In genomic region chr9:87984310-87984709, GRCh38 we compare ENCODE assay signal across 8 cellular contexts. TPM values are rescaled to one million over a fixed set of nuclear protein-coding genes. Genes with fewer than 3 reads are reported as not detected.
A peak's percentile ranks its signal among the peaks of the same experiment; 100 is the strongest.
DNase-seq lines count a peak whose midpoint lies in the region; ATAC-seq, FAIRE-seq and TF ChIP-seq lines count a peak whose summit lies in the region.
"Not testable (repeated sequence)": the region's sequence is repeated elsewhere in the genome, so short reads cannot be mapped to it uniquely, and the experiment has no call there.

No MANE protein-coding gene starts in this region.

- not testable (repeated sequence) for TF ChIP-seq RAD21 in HepG2 (CRISPR knock-in tag; IDR thresholded peaks at IDR 0.05)

- CTCF ChIA-PET in Caco-2 (lab: Charles Lee); HepG2 (lab: Yijun Ruan, JAX; ENCODE audit: low intra/inter-chr PET ratio, low total read pairs): not testable (repeated sequence)

- DNase-seq in Caco-2 (peak; percentile 46 to 74), RPMI7951 (ENCODE audit: low read depth) (peak; percentile 11), erythroblast (lab: John Stamatoyannopoulos, UW) (peak; percentile 4 to 19), cardiac muscle cell (ENCODE audit: low read depth in 1 of 2, low spot score in 1 of 2) (peak in 1 of 2 donors; percentile 53), HepG2 (ENCODE audit: low spot score) (peak; percentile 3), small intestine (peak; percentile 77), transverse colon (peak; percentile 61)

- POLR2A ChIA-PET in Caco-2 (lab: Charles Lee): interaction anchor here (0.6 kb wide), 1 partner anchor 27 kb away, joined by 3 read pairs; no protein-coding TSS in a partner anchor
- POLR2A ChIA-PET in HepG2 (lab: Yijun Ruan, JAX): not testable (repeated sequence)

- H2AFZ ChIP-seq in HepG2 (ENCODE audit: low read length): not testable (repeated sequence)

- not testable (repeated sequence) for H3K9me3 ChIP-seq in Caco-2; cardiac muscle cell (ENCODE audit: low read depth); HepG2 (ENCODE audit: low read length); small intestine (ENCODE audit: control insufficient read depth, low read depth); transverse colon

- not testable (repeated sequence) for ATAC-seq in HepG2

- not testable (repeated sequence) for H3K36me3 ChIP-seq in Caco-2 (ENCODE audit: control insufficient read depth, insufficient read depth, low read length); cardiac muscle cell; HepG2 (replicated peaks in 1 of 2; ENCODE audit: control insufficient read depth in 1 of 2, insufficient read depth in 2 of 2, low read length in 2 of 2); small intestine (ENCODE audit: control insufficient read depth in 2 of 2, insufficient read depth in 2 of 2, low read length in 2 of 2); transverse colon

- H3K27me3 ChIP-seq in Caco-2 (replicated peaks; ENCODE audit: control insufficient read depth, insufficient read depth, low read length); cardiac muscle cell; HepG2 (ENCODE audit: control insufficient read depth in 1 of 2, insufficient read depth in 2 of 2, low read length in 2 of 2); small intestine (ENCODE audit: control insufficient read depth in 2 of 2, insufficient read depth in 2 of 2, low read length in 2 of 2); transverse colon: not testable (repeated sequence)

- in situ Hi-C loops in HepG2 (cut with HindIII; ENCODE audit: extremely low pct_ligation_motif_present, low pct_unique_long_range_greater_than_20kb); transverse colon (cut with MboI; ENCODE audit: low pct_ligation_motif_present in 1 of 4, low pct_unique_long_range_greater_than_20kb in 1 of 4, low sequenced_read_pairs in 3 of 4): not testable (repeated sequence)

- H3K27ac Mint-ChIP-seq in Caco-2 (ENCODE audit: unreplicated experiment): peak overlapping the region; percentile 56
- H3K27ac Mint-ChIP-seq in nephron: peak overlapping the region in 2 of 3 experiments; percentile 15 to 18

- H3K27me3 Mint-ChIP-seq in Caco-2 (ENCODE audit: insufficient read depth, unreplicated experiment); nephron (ENCODE audit: low read depth): not testable (repeated sequence)

- TF ChIP-seq CTCF in Caco-2 (IDR thresholded peaks at IDR 0.05; ENCODE audit: insufficient read depth in 1 of 2, low read depth in 1 of 2, low read length in 1 of 2, severe bottlenecking in 1 of 2, unreplicated experiment in 1 of 2); cardiac muscle cell (IDR thresholded peaks at IDR 0.05; ENCODE audit: low read depth, low read length); HepG2 (CRISPR knock-in tag; IDR thresholded peaks at IDR 0.05); nephron (IDR thresholded peaks at IDR 0.05; ENCODE audit: unreplicated experiment in 3 of 3); transverse colon (IDR thresholded peaks at IDR 0.05): not testable (repeated sequence)

- not testable (repeated sequence) for H3K4me1 ChIP-seq in Caco-2; HepG2 (ENCODE audit: insufficient read depth, low read length); small intestine (ENCODE audit: control insufficient read depth in 2 of 2, insufficient read depth in 1 of 2, low read depth in 1 of 2, low read length in 1 of 2); transverse colon
- peaks cover 14% of the 10 kb centered on the region for H3K4me1 ChIP-seq in cardiac muscle cell (ENCODE audit: low read depth)

- not testable (repeated sequence) for H3K79me2 ChIP-seq in HepG2 (ENCODE audit: insufficient read depth, low read length)

- H3K4me1 Mint-ChIP-seq in Caco-2 (ENCODE audit: low read depth, unreplicated experiment); nephron: not testable (repeated sequence)

- intact Hi-C loops in Caco-2 (cut with micrococcal nuclease; ENCODE audit: unreplicated experiment); HepG2 (cut with micrococcal nuclease; ENCODE audit: unreplicated experiment); transverse colon (cut with DNase I; ENCODE audit: low total_unique reads): not testable (repeated sequence)

- H4K20me1 ChIP-seq in HepG2 (ENCODE audit: insufficient read depth, low read length): not testable (repeated sequence)

- peak overlapping the region; percentile 6 for H3K4me3 Mint-ChIP-seq in Caco-2 (ENCODE audit: unreplicated experiment)
- H3K4me3 Mint-ChIP-seq in nephron: not testable (repeated sequence)

- H3K9me3 Mint-ChIP-seq in Caco-2 (ENCODE audit: unreplicated experiment): peaks cover 15% of the 10 kb centered on the region
- not testable (repeated sequence) for H3K9me3 Mint-ChIP-seq in nephron

- H3K9ac ChIP-seq in HepG2 (ENCODE audit: insufficient read depth, low read depth, low read length): not testable (repeated sequence)

- not testable (repeated sequence) for TF ChIP-seq EP300 in HepG2 (IDR thresholded peaks at IDR 0.05; ENCODE audit: low read depth in 2 of 2, low read length in 2 of 2); HepG2 (CRISPR knock-in tag; IDR thresholded peaks at IDR 0.05; ENCODE audit: borderline replicate concordance); transverse colon (IDR thresholded peaks at IDR 0.05; ENCODE audit: low read depth)

- 17% methylated on average over 8 of the region's 8 CpGs for whole genome bisulfite sequencing in HepG2 (ENCODE audit: low lambda C conversion rate)
- WGBS in small intestine, 3 donors: 16 to 39% (median 34%) methylated on average over 8 of the region's 8 CpGs
- WGBS in transverse colon (ENCODE audit: low coverage in 1 of 2), 2 donors: 42 to 71% methylated on average over 5 to 8 of the region's 8 CpGs

- BruUV-seq in Caco-2 (replicated peaks; lab: Mats Ljungman, UMichigan); HepG2 (replicated peaks; lab: Mats Ljungman, UMichigan): not testable (repeated sequence)

- not testable (repeated sequence) for H3K4me3 ChIP-seq in Caco-2 (ENCODE audit: low read depth, low read length); cardiac muscle cell; HepG2 (replicated peaks in 1 of 3; ENCODE audit: insufficient read depth in 1 of 3, low read depth in 2 of 3, low read length in 3 of 3); small intestine (ENCODE audit: low read depth in 1 of 2, low read length in 2 of 2); transverse colon

- not testable (repeated sequence) for H3K4me2 ChIP-seq in HepG2 (ENCODE audit: low read depth, low read length)

- not testable (repeated sequence) for TF ChIP-seq POLR2A in erythroblast (IDR thresholded peaks at IDR 0.05; ENCODE audit: low read length); HepG2 (IDR thresholded peaks at IDR 0.05; ENCODE audit: insufficient read depth in 1 of 2, low read depth in 2 of 2, low read length in 2 of 2); transverse colon (IDR thresholded peaks at IDR 0.05)

- FAIRE-seq in HepG2 (lab: Jason Lieb, UNC); small intestine (lab: Jason Lieb, UNC): not testable (repeated sequence)

- peak overlapping the region; percentile 94 for H3K27ac ChIP-seq in cardiac muscle cell
- not testable (repeated sequence) for H3K27ac ChIP-seq in HepG2 (ENCODE audit: extremely low read length, insufficient read depth, low read length); small intestine (ENCODE audit: low read depth in 1 of 2, low read length in 1 of 2)
- peak overlapping the region; percentile 17 to 69 (median 51) for H3K27ac ChIP-seq in transverse colon

- not testable (repeated sequence) for H3K36me3 Mint-ChIP-seq in Caco-2 (ENCODE audit: insufficient read depth, unreplicated experiment); nephron (ENCODE audit: low read depth)

RNA-seq across cellular contexts. Expression of gene CDK20, which starts 10.0 kb away (rescaled TPM):
- total RNA-seq in Caco-2 (2022): 2.6 and 4.3 TPM in 2 replicates
- 3.7 and 5.6 TPM in 2 replicates for total RNA-seq in RPMI7951 (2014; rRNA removed; shearing (Covaris generic))
- 20.7 and 24.7 TPM in 2 replicates for total RNA-seq in cardiac muscle cell
- 15.9 and 20.0 TPM in 2 replicates for polyA plus RNA-seq in cardiac muscle cell
- not detected in 2 replicates for total RNA-seq in HepG2 (2016; rRNA removed; fragmentation: Illumina TruSeq; extraction: Trizol)
- total RNA-seq in HepG2 (2016; cell fraction: cytosol; rRNA removed; fragmentation: Illumina TruSeq; extraction: Trizol; ENCODE audit: low read depth): not detected in 2 replicates
- not detected in 2 replicates for total RNA-seq in HepG2 (2016; cell fraction: insoluble cytoplasmic fraction; rRNA removed; fragmentation: Illumina TruSeq; extraction: Trizol)
- total RNA-seq in HepG2 (2016; cell fraction: membrane; rRNA removed; fragmentation: Illumina TruSeq; extraction: Trizol): not detected in 2 replicates
- total RNA-seq in HepG2 (2016; cell fraction: nucleus; rRNA removed; fragmentation: Illumina TruSeq; extraction: Trizol): not detected in 2 replicates
- polyA plus RNA-seq in HepG2 (2011; rRNA removed): not detected in 2 replicates
- polyA plus RNA-seq in HepG2 (2011; cell fraction: cytosol; rRNA removed): not detected in 2 replicates
- not detected in 2 replicates for polyA plus RNA-seq in HepG2 (2011; cell fraction: nucleus; rRNA removed)
- not detected in 2 replicates for polyA plus RNA-seq in HepG2 (2012)
- not detected in 2 replicates for polyA plus RNA-seq in HepG2 (2016; cell fraction: cytosol; fragmentation: Illumina TruSeq; extraction: Trizol; ENCODE audit: low read depth)
- polyA plus RNA-seq in HepG2 (2016; cell fraction: insoluble cytoplasmic fraction; fragmentation: Illumina TruSeq; extraction: Trizol; ENCODE audit: low read depth): not detected in 2 replicates
- polyA plus RNA-seq in HepG2 (2016; cell fraction: membrane; fragmentation: Illumina TruSeq; extraction: Trizol; ENCODE audit: low read depth): not detected in 2 replicates
- polyA plus RNA-seq in HepG2 (2016; cell fraction: nucleus; fragmentation: Illumina TruSeq; extraction: Trizol; ENCODE audit: insufficient read depth, low read depth): not detected in 2 replicates
- polyA minus RNA-seq in HepG2 (2011; rRNA and poly(A)+ RNA removed; ENCODE audit: low replicate concordance): 4.1 TPM in 1 of 2 replicates, not detected in the other
- polyA minus RNA-seq in HepG2 (2011; cell fraction: cytosol; rRNA and poly(A)+ RNA removed): not detected in 2 replicates
- not detected in 2 replicates for polyA minus RNA-seq in HepG2 (2011; cell fraction: nucleus; rRNA and poly(A)+ RNA removed)
- 1 to 10 TPM; 4.7 to 8.9 (median 7.6) TPM for polyA plus RNA-seq in small intestine
- 10 to 100 TPM in 3 of 4 donors, 1 to 10 TPM in 1; 2.8 to 25.4 (median 12.9) TPM for total RNA-seq in transverse colon
